Comparison of ENCODE assay signal across 19 cellular contexts in genomic region chr4:174281182-174281737, GRCh38. TPM values are rescaled to one million over a fixed set of nuclear protein-coding genes. Genes with fewer than 3 reads are reported as not detected.
DNase-seq lines count a peak whose midpoint lies in the region; ATAC-seq, FAIRE-seq and TF ChIP-seq lines count a peak whose summit lies in the region.
"Had no signal": no experiment of that assay in that cellular context is flagged by ENCODE, and none has a peak within 500 bp of the region (broad histone marks: within the 10 kb centered on the region; RNA-seq: fewer than 3 reads in every experiment).

No MANE protein-coding gene starts in this region.

- FAIRE-seq in keratinocyte (lab: Jason Lieb, UNC) = peak; percentile 9

- H3K36me3 Mint-ChIP-seq in CD4-positive, CD25-positive, alpha-beta regulatory T cell = peaks cover 15% of the 10 kb centered on the region

- H3K4me1 Mint-ChIP-seq in CD4-positive, CD25-positive, alpha-beta regulatory T cell = peaks cover 25 to 77% (median 65%) of the 10 kb centered on the region in 4 donors

- no peak overlapping the region for H3K27ac ChIP-seq in CD4-positive, CD25-positive, alpha-beta regulatory T cell (ENCODE audit: insufficient read depth, low read length, poor library complexity, severe bottlenecking)
- H3K27ac ChIP-seq in SU-DHL-6 (ENCODE audit: low read depth, low read length) (no peak overlapping the region), keratinocyte (ENCODE audit: control insufficient read depth, insufficient read depth, low read length) (no peak overlapping the region), MM.1S (ENCODE audit: low read length) (no peak overlapping the region)
- H3K27ac ChIP-seq: body of pancreas, coronary artery, epithelial cell of prostate, lower lobe of right lung had no signal

- no peak for ATAC-seq in CD4-positive, CD25-positive, alpha-beta regulatory T cell (ENCODE audit: low read depth in 2 of 2)
- ATAC-seq in GM21423 (IDR thresholded peaks at IDR 0.05; ENCODE audit: unreplicated experiment) (no peak), GM19455 (IDR thresholded peaks at IDR 0.05; ENCODE audit: unreplicated experiment) (no peak)
- ATAC-seq: body of pancreas, lower lobe of right lung had no signal

- H3K36me3 ChIP-seq in BE2C (peaks cover 15% of the 10 kb centered on the region), SU-DHL-6 (ENCODE audit: low read length) (no peaks in the 10 kb centered on the region), keratinocyte (ENCODE audit: control insufficient read depth in 2 of 2, extremely low read depth in 1 of 2, insufficient read depth in 2 of 2, low read length in 2 of 2) (no peaks in the 10 kb centered on the region), MM.1S (replicated peaks; ENCODE audit: insufficient read depth, low read length) (no peaks in the 10 kb centered on the region)
- H3K36me3 ChIP-seq in CD4-positive, CD25-positive, alpha-beta regulatory T cell (ENCODE audit: control insufficient read depth, insufficient read depth, low read length) = no peaks in the 10 kb centered on the region
- H3K36me3 ChIP-seq: lower lobe of right lung, transverse colon had no signal

- no peaks in the 10 kb centered on the region for H3K4me1 ChIP-seq in BE2C
- peaks cover 19% of the 10 kb centered on the region for H3K4me1 ChIP-seq in CD4-positive, CD25-positive, alpha-beta regulatory T cell (ENCODE audit: control insufficient read depth, insufficient read depth, low read length, poor library complexity, severe bottlenecking)
- H3K4me1 ChIP-seq in keratinocyte (ENCODE audit: control insufficient read depth, extremely low read depth, insufficient read depth, low read length) = peaks cover 18% of the 10 kb centered on the region
- peaks cover 11% of the 10 kb centered on the region; the same call in 1 of the 2 replicates for H3K4me1 ChIP-seq in MM.1S (ENCODE audit: low read length)

- peaks cover 0 to 7% (median 0%) of the 10 kb centered on the region in 7 donors for H3K9me3 Mint-ChIP-seq in CD4-positive, CD25-positive, alpha-beta regulatory T cell
- H3K9me3 Mint-ChIP-seq: activated B cell treated with CpG ODN at 0.5 μM for 24 hours, H9 had no signal

- no peaks in the 10 kb centered on the region for H3K27me3 Mint-ChIP-seq in CD4-positive, CD25-positive, alpha-beta regulatory T cell
- H3K27me3 Mint-ChIP-seq: activated B cell treated with CpG ODN at 0.5 μM for 24 hours, B cell had no signal

- H3K9me1 ChIP-seq in keratinocyte (ENCODE audit: control insufficient read depth, extremely low read depth, insufficient read depth, low read length) = no peaks in the 10 kb centered on the region

- TF ChIP-seq CTCF in BE2C (IDR thresholded peaks at IDR 0.05; ENCODE audit: low read depth, low read length) (no peak), SU-DHL-6 (IDR thresholded peaks at IDR 0.05; ENCODE audit: insufficient read depth, low read length, poor library complexity, severe bottlenecking) (no peak), keratinocyte (optimal IDR thresholded peaks at IDR 0.05 in 1 of 3, IDR thresholded peaks at IDR 0.05 in 1 of 3, conservative IDR thresholded peaks at IDR 0.05 in 1 of 3; ENCODE audit: extremely low read depth in 1 of 3, insufficient read depth in 2 of 3, low read length in 3 of 3) (no peak), MM.1S (IDR thresholded peaks at IDR 0.05; ENCODE audit: low read length) (no peak)

- H3K9me3 ChIP-seq in BE2C (no peaks in the 10 kb centered on the region), SU-DHL-6 (ENCODE audit: insufficient read depth, low read length) (no peaks in the 10 kb centered on the region), keratinocyte (ENCODE audit: control insufficient read depth, low read depth, low read length) (no peaks in the 10 kb centered on the region), MM.1S (replicated peaks; ENCODE audit: insufficient read depth, low read length) (no peaks in the 10 kb centered on the region)
- no peaks in the 10 kb centered on the region for H3K9me3 ChIP-seq in CD4-positive, CD25-positive, alpha-beta regulatory T cell (ENCODE audit: control insufficient read depth in 2 of 2, low read length in 2 of 2)
- H3K9me3 ChIP-seq: body of pancreas, lower lobe of right lung had no signal

- DNase-seq in BE2C = peak; percentile 32
- DNase-seq in CD4-positive, CD25-positive, alpha-beta regulatory T cell = no peak
- DNase-seq in keratinocyte (ENCODE audit: low read depth, low spot score) = no peak
- DNase-seq in MM.1S = no peak
- DNase-seq: activated B cell treated with CpG ODN at 0.5 μM for 24 hours; activated naive CD4-positive, alpha-beta T cell; body of pancreas; H9; lower lobe of right lung; NCI-H1436; stimulated activated naive CD4-positive, alpha-beta T cell treated with Interleukin-2 at 50 U/mL for 16 hours; transverse colon had no signal

- peak overlapping the region; percentile 94 for H3K4me3 ChIP-seq in BE2C (ENCODE audit: low read depth, low read length)
- no peak overlapping the region for H3K4me3 ChIP-seq in CD4-positive, CD25-positive, alpha-beta regulatory T cell (ENCODE audit: low read depth, low read length)
- H3K4me3 ChIP-seq in SU-DHL-6 (ENCODE audit: insufficient read depth, low read length, poor library complexity, severe bottlenecking) = no peak overlapping the region
- no peak overlapping the region for H3K4me3 ChIP-seq in keratinocyte (ENCODE audit: control insufficient read depth in 2 of 3, extremely low read depth in 1 of 3, insufficient read depth in 2 of 3, low read depth in 1 of 3, low read length in 3 of 3)
- no peak overlapping the region for H3K4me3 ChIP-seq in MM.1S (ENCODE audit: low read length)
- H3K4me3 ChIP-seq: body of pancreas, lower lobe of right lung, transverse colon had no signal

- H3K4me2 ChIP-seq in SU-DHL-6 (ENCODE audit: low read depth, low read length, poor library complexity, severe bottlenecking) = peak overlapping the region; percentile 92
- peak overlapping the region; percentile 81 for H3K4me2 ChIP-seq in keratinocyte (ENCODE audit: control insufficient read depth, extremely low read depth, insufficient read depth, low read depth, low read length)
- no peak overlapping the region for H3K4me2 ChIP-seq in MM.1S (ENCODE audit: low read depth, low read length)

- no peaks in the 10 kb centered on the region for H3K9me2 ChIP-seq in SU-DHL-6 (replicated peaks; ENCODE audit: insufficient read depth, low read length)
- no peaks in the 10 kb centered on the region for H3K9me2 ChIP-seq in MM.1S (replicated peaks; ENCODE audit: insufficient read depth, low read length)

- peak overlapping the region in 1 of 3 donors; percentile 32 for H3K27ac Mint-ChIP-seq in CD4-positive, CD25-positive, alpha-beta regulatory T cell
- H3K27ac Mint-ChIP-seq: activated B cell treated with CpG ODN at 0.5 μM for 24 hours, B cell, H9 had no signal

- peak overlapping the region; percentile 48 to 79 (median 62) for H3K4me3 Mint-ChIP-seq in CD4-positive, CD25-positive, alpha-beta regulatory T cell
- H3K4me3 Mint-ChIP-seq: B cell, H9 had no signal

- no peak overlapping the region for H2AFZ ChIP-seq in SU-DHL-6 (ENCODE audit: low read depth, low read length, severe bottlenecking)
- no peak overlapping the region for H2AFZ ChIP-seq in keratinocyte (ENCODE audit: control insufficient read depth, low read length)
- H2AFZ ChIP-seq in MM.1S (ENCODE audit: low read length) = no peak overlapping the region

- peaks cover 75% of the 10 kb centered on the region for H3K79me2 ChIP-seq in SU-DHL-6 (ENCODE audit: insufficient read depth, low read length)
- H3K79me2 ChIP-seq in keratinocyte (ENCODE audit: control insufficient read depth, insufficient read depth, low read length) = peaks cover 46% of the 10 kb centered on the region
- H3K79me2 ChIP-seq in MM.1S (ENCODE audit: low read length) = peaks cover 84% of the 10 kb centered on the region

- H3F3A ChIP-seq in SU-DHL-6 (ENCODE audit: insufficient read depth) (peaks cover 7% of the 10 kb centered on the region), MM.1S (ENCODE audit: insufficient read depth, low read length) (peaks cover 8% of the 10 kb centered on the region; the same call in 1 of the 2 replicates)

- H3K9ac ChIP-seq in SU-DHL-6 (ENCODE audit: low read length) (no peak overlapping the region), keratinocyte (ENCODE audit: control insufficient read depth, extremely low read depth, insufficient read depth, low read length) (no peak overlapping the region), MM.1S (ENCODE audit: low read length) (no peak overlapping the region)
- H3K9ac ChIP-seq: KMS-11 had no signal

- H4K20me1 ChIP-seq in SU-DHL-6 (ENCODE audit: low read depth, low read length) (no peaks in the 10 kb centered on the region), keratinocyte (ENCODE audit: control insufficient read depth, extremely low read depth, insufficient read depth, low read length) (no peaks in the 10 kb centered on the region), MM.1S (ENCODE audit: insufficient read depth, low read length) (no peaks in the 10 kb centered on the region)

- dilution Hi-C loops in keratinocyte (cut with MboI; ENCODE audit: extremely low pct_ligation_motif_present, low sequenced_read_pairs) = no loop called here

- no peaks in the 10 kb centered on the region for H3K27me3 ChIP-seq in BE2C
- H3K27me3 ChIP-seq in CD4-positive, CD25-positive, alpha-beta regulatory T cell (ENCODE audit: control insufficient read depth, insufficient read depth, low read length) = no peaks in the 10 kb centered on the region
- no peaks in the 10 kb centered on the region for H3K27me3 ChIP-seq in SU-DHL-6 (ENCODE audit: low read length)
- no peaks in the 10 kb centered on the region for H3K27me3 ChIP-seq in keratinocyte (ENCODE audit: control insufficient read depth, extremely low read depth, insufficient read depth, low read length)
- H3K27me3 ChIP-seq in MM.1S (replicated peaks; ENCODE audit: insufficient read depth, low read length) = no peaks in the 10 kb centered on the region
- H3K27me3 ChIP-seq: body of pancreas, transverse colon had no signal

RNA-seq across cellular contexts. Expression of gene FBXO8, which starts 2.2 kb away (rescaled TPM):
- polyA plus RNA-seq in BE2C (2012; ENCODE audit: insufficient read depth, insufficient read length, low read depth) = 84.5 TPM
- total RNA-seq in CD4-positive, CD25-positive, alpha-beta regulatory T cell = 20.5 TPM
- 10 to 100 TPM; 14.9 to 26.1 (median 22.3) TPM for polyA plus RNA-seq in CD4-positive, CD25-positive, alpha-beta regulatory T cell
- polyA plus RNA-seq in keratinocyte = 9.0 to 21.0 TPM (median 16.3 TPM) in 3 replicates
- polyA plus RNA-seq in keratinocyte (2011; ENCODE audit: low read depth) = 9.2 TPM
- polyA plus RNA-seq in keratinocyte (2011; cell fraction: cytosol; rRNA removed) = 10.6 and 19.5 TPM in 2 replicates
- 11.1 and 12.3 TPM in 2 replicates for polyA plus RNA-seq in keratinocyte (2011; cell fraction: nucleus; rRNA removed)
- 9.4 and 15.8 TPM in 2 replicates for polyA plus RNA-seq in keratinocyte (2012; ENCODE audit: low replicate concordance)
- 5.2 to 14.3 TPM (median 13.5 TPM) in 3 replicates for polyA minus RNA-seq in keratinocyte
- 12.3 TPM for polyA minus RNA-seq in keratinocyte (2011; cell fraction: cytosol; rRNA and poly(A)+ RNA removed)
- polyA minus RNA-seq in keratinocyte (2011; cell fraction: nucleus; rRNA and poly(A)+ RNA removed) = 9.5 and 10.2 TPM in 2 replicates

RNA-seq across cellular contexts. Expression of gene CEP44, which starts 2.5 kb away (rescaled TPM):
- 30.6 TPM for polyA plus RNA-seq in BE2C (2012; ENCODE audit: insufficient read depth, insufficient read length, low read depth)
- 32.2 TPM for total RNA-seq in CD4-positive, CD25-positive, alpha-beta regulatory T cell
- 10 to 100 TPM in 3 of 4 donors, 1 to 10 TPM in 1; 8.8 to 15.9 (median 13.1) TPM for polyA plus RNA-seq in CD4-positive, CD25-positive, alpha-beta regulatory T cell
- polyA plus RNA-seq in keratinocyte = 3.9 to 8.0 TPM (median 5.3 TPM) in 3 replicates
- polyA plus RNA-seq in keratinocyte (2011; ENCODE audit: low read depth) = 10.5 TPM
- 2.5 and 4.0 TPM in 2 replicates for polyA plus RNA-seq in keratinocyte (2011; cell fraction: cytosol; rRNA removed)
- polyA plus RNA-seq in keratinocyte (2011; cell fraction: nucleus; rRNA removed) = 7.0 and 7.9 TPM in 2 replicates
- 4.1 and 7.4 TPM in 2 replicates for polyA plus RNA-seq in keratinocyte (2012; ENCODE audit: low replicate concordance)
- polyA minus RNA-seq in keratinocyte = 2.5 to 8.2 TPM (median 3.2 TPM) in 3 replicates
- 4.8 TPM for polyA minus RNA-seq in keratinocyte (2011; cell fraction: cytosol; rRNA and poly(A)+ RNA removed)
- polyA minus RNA-seq in keratinocyte (2011; cell fraction: nucleus; rRNA and poly(A)+ RNA removed) = 4.1 and 11.5 TPM in 2 replicates
